18 cellular contexts compared by ENCODE assay signal in the genomic region with DNA sequence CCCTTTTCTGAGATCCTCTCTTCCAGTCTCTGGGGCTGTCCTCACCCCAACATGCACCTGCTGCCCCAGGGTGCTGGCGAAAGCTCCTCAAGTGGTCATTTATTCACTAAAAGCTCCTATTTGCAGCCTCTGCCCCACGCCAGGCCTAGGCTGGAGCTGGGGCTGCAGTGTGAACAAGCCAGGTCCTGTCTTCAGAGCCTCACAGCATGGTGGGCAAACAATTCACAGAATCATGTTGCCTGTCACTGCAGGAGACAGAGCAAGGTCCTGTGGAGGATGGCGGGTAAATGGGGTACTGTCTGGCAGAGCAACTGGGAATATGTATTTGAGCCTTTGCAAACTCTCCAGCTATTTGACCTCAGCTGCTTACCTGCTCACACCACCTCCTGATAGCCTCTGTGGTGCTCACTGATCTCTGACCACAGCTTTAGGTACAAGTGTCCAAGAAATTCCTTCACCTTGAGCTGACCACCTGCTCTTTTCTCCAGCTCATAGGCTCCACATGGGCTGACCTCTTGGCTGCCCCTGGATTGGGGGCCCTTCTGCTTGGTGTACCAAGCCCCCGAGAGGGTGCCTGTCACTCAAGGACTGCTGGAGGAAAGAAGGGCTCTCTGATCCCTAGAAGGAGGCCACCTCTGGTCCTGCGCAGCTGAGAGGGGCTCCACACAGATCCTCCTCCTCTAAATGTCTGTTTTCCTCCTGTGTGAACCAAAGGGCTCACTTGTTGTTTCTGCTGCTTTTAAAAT. TPM values are rescaled to one million over a fixed set of nuclear protein-coding genes. Genes with fewer than 3 reads are reported as not detected.
"Had no signal": no experiment of that assay in that cellular context is flagged by ENCODE, and none has a peak within 500 bp of the region (broad histone marks: within the 10 kb centered on the region; RNA-seq: fewer than 3 reads in every experiment).

No MANE protein-coding gene starts in this region.

- H3K27ac ChIP-seq: prostate gland, thoracic aorta, upper lobe of right lung had no signal

- H3K4me3 Mint-ChIP-seq: activated CD4-positive, alpha-beta T cell treated with anti-CD3 and anti-CD28 coated beads for 36 hours; activated naive CD8-positive, alpha-beta T cell treated with anti-CD3 and anti-CD28 coated beads, Interleukin-2, amount 10 ng/mL, durations not matched to agents 7 days and 5 days; central memory CD8-positive, alpha-beta T cell; nephron progenitor cell; T-helper 2 cell treated with Interferon-gamma antibody and Interleukin-4, amounts not matched to agents 5 μg/mL and 100 μg/mL, for 36 hours; WTC11 had no signal

- H3K27me3 ChIP-seq: esophagus squamous epithelium, upper lobe of right lung had no signal

- H3K36me3 ChIP-seq: esophagus squamous epithelium, prostate gland, thoracic aorta, upper lobe of right lung had no signal

- H3K27me3 Mint-ChIP-seq: activated CD4-positive, alpha-beta T cell treated with anti-CD3 and anti-CD28 coated beads for 36 hours; central memory CD8-positive, alpha-beta T cell had no signal

- ATAC-seq: activated CD4-positive, alpha-beta T cell treated with anti-CD3 and anti-CD28 coated beads for 36 hours; right cardiac atrium; upper lobe of right lung had no signal

- H3K4me1 ChIP-seq: prostate gland had no signal

- H3K4me1 Mint-ChIP-seq: activated CD4-positive, alpha-beta T cell treated with anti-CD3 and anti-CD28 coated beads for 36 hours; activated naive CD8-positive, alpha-beta T cell treated with anti-CD3 and anti-CD28 coated beads, Interleukin-2, amount 10 ng/mL, durations not matched to agents 7 days and 5 days; central memory CD8-positive, alpha-beta T cell had no signal

- H3K9me3 ChIP-seq: esophagus squamous epithelium, prostate gland, thoracic aorta, upper lobe of right lung had no signal

- H3K27ac Mint-ChIP-seq: activated CD4-positive, alpha-beta T cell treated with anti-CD3 and anti-CD28 coated beads for 36 hours; activated naive CD8-positive, alpha-beta T cell treated with anti-CD3 and anti-CD28 coated beads, Interleukin-2, amount 10 ng/mL, durations not matched to agents 7 days and 5 days; nephron progenitor cell; T-helper 2 cell treated with Interferon-gamma antibody and Interleukin-4, amounts not matched to agents 5 μg/mL and 100 μg/mL, for 36 hours; WTC11 had no signal

- H3K36me3 Mint-ChIP-seq: activated naive CD8-positive, alpha-beta T cell treated with anti-CD3 and anti-CD28 coated beads, Interleukin-2, amount 10 ng/mL, durations not matched to agents 7 days and 5 days; WTC11 had no signal

- H3K4me3 ChIP-seq: esophagus squamous epithelium, prostate gland, thoracic aorta, upper lobe of right lung had no signal

- DNase-seq: activated CD4-positive, alpha-beta T cell treated with anti-CD3 and anti-CD28 coated beads for 36 hours; activated CD4-positive, alpha-beta T cell treated with anti-CD3 and anti-CD28 coated beads, Interleukin-2, amount 50 U/mL, for 48 hours; activated naive CD4-positive, alpha-beta T cell treated with Interleukin-2 at 50 U/mL for 16 hours; activated naive CD8-positive, alpha-beta T cell treated with anti-CD3 and anti-CD28 coated beads, Interleukin-2, amount 10 ng/mL, durations not matched to agents 7 days and 5 days; anterior cingulate cortex; effector CD4-positive, alpha-beta T cell; esophagus squamous epithelium; midbrain; nephron progenitor cell; right cardiac atrium; small intestine; stimulated activated CD4-positive, alpha-beta T cell treated with anti-CD3 and anti-CD28 coated beads, Interleukin-4, amount 100 ng/mL, for 1 hour; upper lobe of right lung had no signal

- H3K9me3 Mint-ChIP-seq: activated naive CD8-positive, alpha-beta T cell treated with anti-CD3 and anti-CD28 coated beads, Interleukin-2, amount 10 ng/mL, durations not matched to agents 7 days and 5 days; central memory CD8-positive, alpha-beta T cell; nephron progenitor cell; T-helper 2 cell treated with Interferon-gamma antibody and Interleukin-4, amounts not matched to agents 5 μg/mL and 100 μg/mL, for 36 hours; WTC11 had no signal

RNA-seq across cellular contexts. Expression of a gene that starts 35.6 kb away (rescaled TPM):
- total RNA-seq: activated naive CD8-positive, alpha-beta T cell treated with anti-CD3 and anti-CD28 coated beads, Interleukin-2, amount 10 ng/mL, durations not matched to agents 7 days and 5 days had no signal
